19 cellular contexts compared by ENCODE assay signal in genomic region chr1:203771901-203772301, GRCh38. TPM values are rescaled to one million over a fixed set of nuclear protein-coding genes. Genes with fewer than 3 reads are reported as not detected.
DNase-seq lines count a peak whose midpoint lies in the region; FAIRE-seq and TF ChIP-seq lines count a peak whose summit lies in the region.
"Had no signal": no experiment of that assay in that cellular context is flagged by ENCODE, and none has a peak within 500 bp of the region (broad histone marks: within the 10 kb centered on the region; RNA-seq: fewer than 3 reads in every experiment).

No MANE protein-coding gene starts in this region.

- DNase-seq in LHCN-M2 (ENCODE audit: low read depth) (peak; percentile 12), fibroblast of pulmonary artery (ENCODE audit: low read depth) (peak; percentile 39), CD14-positive monocyte (ENCODE audit: low spot score) (no peak), anterior cingulate cortex (lab: John Stamatoyannopoulos, UW) (no peak), D721Med (ENCODE audit: insufficient read length, low spot score) (no peak), hippocampal formation (lab: John Stamatoyannopoulos, UW) (no peak)
- DNase-seq: activated CD4-positive, alpha-beta T cell treated with anti-CD3 and anti-CD28 coated beads, Interleukin-2, amount 50 U/mL, for 4 hours; AML-193; DND-41; erythroblast; mucosa of descending colon; NCI-H1436 treated with DMSO at 0.1 percent for 48 hours; pancreas; SK-N-SH had no signal

- TF ChIP-seq CTCF in fibroblast of pulmonary artery (IDR thresholded peaks at IDR 0.05; ENCODE audit: low read length, missing control alignments) (no peak), CD14-positive monocyte (IDR thresholded peaks at IDR 0.05) (no peak), D721Med (IDR thresholded peaks at IDR 0.05; ENCODE audit: insufficient read depth, missing control alignments) (no peak)

- H3K4me1 ChIP-seq in BLaER1 treated with 17β-estradiol and CSF1 and Interleukin-3, amounts not matched to agents 10 nM and 100 nM, result peaks cover 26 to 50% (median 43%) of the 10 kb centered on the region in 10 experiments
- peaks cover 6% of the 10 kb centered on the region for H3K4me1 ChIP-seq in rectal smooth muscle tissue (ENCODE audit: control insufficient read depth, insufficient read depth, low read length)
- H3K4me1 ChIP-seq: pancreas had no signal

- peaks cover 0 to 3% (median 0%) of the 10 kb centered on the region in 7 donors for H3K9me3 Mint-ChIP-seq in CD14-positive monocyte
- H3K9me3 Mint-ChIP-seq: dendritic cell treated with granulocyte-macrophage colony-stimulating factor and Interleukin-4, amounts not matched to agents 40 ng/mL and 50 ng/mL, for 4 days had no signal

- intact Hi-C loops in CD14-positive monocyte (cut with micrococcal nuclease), result loop anchor here in 1 of 2 donors (10.0 kb wide), 1 partner anchor 267 kb away; no protein-coding TSS in a partner anchor

- peak overlapping the region in 2 of 11 experiments; percentile 33 to 76; a peak in 2 of 22 replicates for H3K4me2 ChIP-seq in BLaER1 treated with 17β-estradiol and CSF1 and Interleukin-3, amounts not matched to agents 10 nM and 100 nM
- H3K4me2 ChIP-seq: SK-N-SH had no signal

- H3K4me3 Mint-ChIP-seq in CD14-positive monocyte, result no peak overlapping the region
- H3K4me3 Mint-ChIP-seq: dendritic cell treated with granulocyte-macrophage colony-stimulating factor and Interleukin-4, amounts not matched to agents 40 ng/mL and 50 ng/mL, for 4 days had no signal

- no peaks in the 10 kb centered on the region for H3K27me3 ChIP-seq in BLaER1 treated with 17β-estradiol and CSF1 and Interleukin-3, amounts not matched to agents 10 nM and 100 nM
- no peaks in the 10 kb centered on the region for H3K27me3 ChIP-seq in rectal smooth muscle tissue (ENCODE audit: control insufficient read depth, insufficient read depth, low read length)
- H3K27me3 ChIP-seq: ascending aorta, pancreas had no signal

- peaks cover 0 to 4% (median 0%) of the 10 kb centered on the region in 3 donors for H3K27me3 Mint-ChIP-seq in CD14-positive monocyte (ENCODE audit: low read depth in 3 of 3)
- H3K27me3 Mint-ChIP-seq: dendritic cell treated with granulocyte-macrophage colony-stimulating factor and Interleukin-4, amounts not matched to agents 40 ng/mL and 50 ng/mL, for 4 days had no signal

- H3K36me3 Mint-ChIP-seq in CD14-positive monocyte, result peaks cover 2 to 3% of the 10 kb centered on the region in 2 donors

- peak overlapping the region in 10 of 11 experiments; percentile 87 to 98 (median 92); a peak in 19 of 22 replicates for H3K27ac ChIP-seq in BLaER1 treated with 17β-estradiol and CSF1 and Interleukin-3, amounts not matched to agents 10 nM and 100 nM
- peak overlapping the region; percentile 69 for H3K27ac ChIP-seq in rectal smooth muscle tissue (ENCODE audit: low read depth, low read length)
- H3K27ac ChIP-seq: pancreas had no signal

- H3K36me3 ChIP-seq in BLaER1 treated with 17β-estradiol and CSF1 and Interleukin-3, amounts not matched to agents 10 nM and 100 nM, result peaks cover 0 to 65% (median 50%) of the 10 kb centered on the region in 11 experiments; a peak in 18 of 22 replicates
- H3K36me3 ChIP-seq in rectal smooth muscle tissue (ENCODE audit: control insufficient read depth, insufficient read depth, low read length), result no peaks in the 10 kb centered on the region
- H3K36me3 ChIP-seq: ascending aorta, pancreas had no signal

- H4K20me1 ChIP-seq in BLaER1 treated with 17β-estradiol and CSF1 and Interleukin-3, amounts not matched to agents 10 nM and 100 nM, result no peaks in the 10 kb centered on the region

- no peak for FAIRE-seq in D721Med (lab: Jason Lieb, UNC)
- FAIRE-seq: pancreas, TTC549 had no signal

- H3K4me1 Mint-ChIP-seq in CD14-positive monocyte, result peaks cover 27% of the 10 kb centered on the region

- no peak overlapping the region for H3K4me3 ChIP-seq in BLaER1 treated with 17β-estradiol and CSF1 and Interleukin-3, amounts not matched to agents 10 nM and 100 nM
- H3K4me3 ChIP-seq in fibroblast of pulmonary artery (replicated peaks; ENCODE audit: low read depth, low read length), result no peak overlapping the region
- H3K4me3 ChIP-seq in rectal smooth muscle tissue (ENCODE audit: low read length), result no peak overlapping the region
- H3K4me3 ChIP-seq: ascending aorta, mucosa of descending colon, pancreas had no signal

- peak overlapping the region in 2 of 7 donors; percentile 48 to 82 for H3K27ac Mint-ChIP-seq in CD14-positive monocyte
- H3K27ac Mint-ChIP-seq: dendritic cell treated with granulocyte-macrophage colony-stimulating factor and Interleukin-4, amounts not matched to agents 40 ng/mL and 50 ng/mL, for 4 days had no signal

- H3K9me3 ChIP-seq in BLaER1 treated with 17β-estradiol and CSF1 and Interleukin-3, amounts not matched to agents 10 nM and 100 nM (replicated peaks in 1 of 11), result no peaks in the 10 kb centered on the region
- H3K9me3 ChIP-seq: ascending aorta, mucosa of descending colon, pancreas, SK-N-SH had no signal

- H3K9ac ChIP-seq in BLaER1 treated with 17β-estradiol and CSF1 and Interleukin-3, amounts not matched to agents 10 nM and 100 nM, result peak overlapping the region in 3 of 11 experiments; percentile 10 to 35 (median 31); a peak in 6 of 22 replicates
- H3K9ac ChIP-seq in rectal smooth muscle tissue (ENCODE audit: low read length), result no peak overlapping the region
- H3K9ac ChIP-seq: SK-N-SH had no signal

RNA-seq across cellular contexts. Expression of gene LAX1, which starts 6.9 kb away (rescaled TPM):
- not detected in 2 replicates for total RNA-seq in LHCN-M2 (2014; rRNA removed)
- not detected for polyA plus RNA-seq in LHCN-M2 (2012)
- not detected for polyA plus RNA-seq in CD14-positive monocyte
- total RNA-seq: ascending aorta had no signal

RNA-seq across cellular contexts. Expression of gene ZBED6, which starts 23.5 kb away (rescaled TPM):
- 8.2 and 10.5 TPM in 2 replicates for total RNA-seq in LHCN-M2 (2014; rRNA removed)
- 2.1 TPM for polyA plus RNA-seq in LHCN-M2 (2012)
- under 1 TPM; 0.56 to 1.00 TPM for polyA plus RNA-seq in CD14-positive monocyte

RNA-seq across cellular contexts. Expression of gene ZC3H11A, which starts 23.5 kb away (rescaled TPM):
- 60.5 and 68.9 TPM in 2 replicates for total RNA-seq in LHCN-M2 (2014; rRNA removed)
- 20.5 TPM for polyA plus RNA-seq in LHCN-M2 (2012)
- 10 to 100 TPM; 17.8 to 23.2 TPM for polyA plus RNA-seq in CD14-positive monocyte

Comparison
In these comparisons a context has a peak if more than half of its experiments do, and no peak if none do; other contexts are left out.
1. DNase-seq: peak in LHCN-M2 (single experiment) and fibroblast of pulmonary artery (single experiment); none in CD14-positive monocyte (single experiment), anterior cingulate cortex (0 of 58), D721Med (single experiment) and hippocampal formation (0 of 2).